ENCODE assay signal across 8 cellular contexts in the genomic region with DNA sequence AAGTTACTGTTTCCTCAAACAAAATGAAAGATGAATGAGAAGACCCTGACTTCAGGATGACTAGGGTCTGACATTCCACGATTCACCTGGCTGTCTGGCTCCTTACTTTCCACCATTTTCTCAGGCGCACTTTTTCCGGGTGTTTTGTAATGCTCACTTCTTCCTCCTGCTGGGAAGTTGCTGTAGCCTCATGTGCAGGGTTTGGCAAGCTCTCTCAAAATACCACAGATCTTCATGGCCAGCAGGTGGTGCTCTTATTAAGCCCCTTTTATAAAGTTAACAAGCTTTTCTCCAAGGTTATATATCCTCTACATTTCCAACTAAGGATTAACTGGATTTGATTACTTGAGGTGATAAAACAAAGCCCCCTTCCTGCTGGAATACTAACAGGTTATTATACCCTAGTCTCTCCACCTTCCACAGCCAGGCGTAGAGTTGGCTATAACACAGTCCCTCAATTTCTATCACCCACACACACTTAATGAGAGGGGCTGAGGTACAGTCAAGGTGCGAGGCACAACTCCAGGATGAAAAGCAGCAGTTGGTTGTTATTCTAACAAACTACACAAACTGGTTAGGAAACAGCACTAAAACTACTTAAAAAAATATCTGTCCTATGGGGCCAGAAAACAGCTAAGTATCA. TPM values are rescaled to one million over a fixed set of nuclear protein-coding genes. Genes with fewer than 3 reads are reported as not detected.
A peak's percentile ranks its signal among the peaks of the same experiment; 100 is the strongest.
DNase-seq lines count a peak whose midpoint lies in the region; ATAC-seq, FAIRE-seq and TF ChIP-seq lines count a peak whose summit lies in the region.

No MANE protein-coding gene starts in this region.

- peak; percentile 95 for TF ChIP-seq CTCF in chondrocyte (IDR thresholded peaks at IDR 0.05)

- peak; percentile 69 for DNase-seq in activated CD8-positive, alpha-beta memory T cell treated with anti-CD3 and anti-CD28 coated beads for 24 hours
- DNase-seq in activated CD8-positive, alpha-beta memory T cell treated with anti-CD3 and anti-CD28 coated beads, Interleukin-2, amount 50 U/mL, for 48 hours = no peak
- DNase-seq in NCI-H2081 treated with DMSO at 0.1 percent for 48 hours (lab: John Stamatoyannopoulos, UW) = peak; percentile 54
- DNase-seq in chondrocyte (ENCODE audit: low spot score) = no peak
- DNase-seq in left kidney (ENCODE audit: low read depth, low spot score) = peak; percentile 90
- peak; percentile 66 for DNase-seq in stimulated activated CD4-positive, alpha-beta T cell treated with anti-CD3 and anti-CD28 coated beads, Interleukin-4, amount 100 ng/mL, for 24 hours

- FAIRE-seq in TTC549 (lab: Jason Lieb, UNC) = peak; percentile 43

- no peaks in the 10 kb centered on the region for H3K27me3 Mint-ChIP-seq in chondrocyte (ENCODE audit: low read depth)

- peaks cover 27% of the 10 kb centered on the region for H3K36me3 Mint-ChIP-seq in chondrocyte (ENCODE audit: low read depth)

- no peak for ATAC-seq in GM21367 (IDR thresholded peaks at IDR 0.05; ENCODE audit: unreplicated experiment)

- H3K9me3 Mint-ChIP-seq in chondrocyte (ENCODE audit: low read depth) = no peaks in the 10 kb centered on the region

- H3K4me1 Mint-ChIP-seq in chondrocyte (ENCODE audit: low read depth) = peaks cover 12% of the 10 kb centered on the region

- H3K27ac Mint-ChIP-seq in chondrocyte (ENCODE audit: unreplicated experiment) = peak overlapping the region; percentile 23

- no peak overlapping the region for H3K4me3 Mint-ChIP-seq in chondrocyte (ENCODE audit: unreplicated experiment)

RNA-seq across cellular contexts. Expression of a gene that starts 45.4 kb away (rescaled TPM):
- total RNA-seq in chondrocyte = not detected in 3 replicates

Comparison
In these comparisons a context has a peak if more than half of its experiments do, and no peak if none do; other contexts are left out.
1. DNase-seq: peak in activated CD8-positive, alpha-beta memory T cell treated with anti-CD3 and anti-CD28 coated beads for 24 hours (single experiment), NCI-H2081 treated with DMSO at 0.1 percent for 48 hours (single experiment), left kidney (single experiment) and stimulated activated CD4-positive, alpha-beta T cell treated with anti-CD3 and anti-CD28 coated beads, Interleukin-4, amount 100 ng/mL, for 24 hours (single experiment); none in activated CD8-positive, alpha-beta memory T cell treated with anti-CD3 and anti-CD28 coated beads, Interleukin-2, amount 50 U/mL, for 48 hours (single experiment) and chondrocyte (single experiment).